In the genomic region with DNA sequence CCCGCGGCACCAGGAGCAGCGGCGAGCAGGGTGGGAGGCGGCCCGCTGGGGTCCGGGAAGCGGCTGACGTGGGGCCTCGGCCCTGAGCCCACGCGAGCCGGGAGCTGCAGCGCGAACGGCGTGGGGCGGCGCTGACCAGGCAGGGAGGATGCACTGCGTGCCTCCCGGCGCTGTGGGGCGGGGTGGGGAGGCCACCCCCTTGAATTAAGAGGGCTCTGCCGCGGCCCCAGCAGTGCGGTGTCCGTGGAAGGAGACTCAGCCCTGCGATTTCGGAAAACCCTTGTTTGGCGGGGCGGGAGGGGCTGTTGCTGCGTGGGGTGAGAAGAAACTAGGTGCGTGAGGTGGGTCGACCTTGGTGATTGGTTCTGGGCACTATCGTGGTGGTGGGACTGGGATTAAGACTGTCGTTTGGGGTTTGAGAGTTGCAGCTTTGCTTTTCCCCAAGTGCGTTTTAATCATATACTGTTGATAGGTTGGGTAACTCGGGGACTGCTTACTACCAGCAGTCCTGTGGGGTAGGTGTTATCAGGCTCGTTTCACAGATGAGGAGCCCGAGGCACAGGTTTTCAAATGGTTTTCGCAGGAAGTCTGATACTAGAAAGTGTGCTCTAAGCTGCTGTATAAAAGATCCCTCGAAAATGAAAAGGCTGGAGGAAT, we compare ENCODE assay signal across 8 cellular contexts. TPM values are rescaled to one million over a fixed set of nuclear protein-coding genes. Genes with fewer than 3 reads are reported as not detected.
DNase-seq lines count a peak whose midpoint lies in the region; ATAC-seq and TF ChIP-seq lines count a peak whose summit lies in the region.

No MANE protein-coding gene starts in this region.

- H3K79me2 ChIP-seq in PC-3 (ENCODE audit: low read length), result peaks cover 57% of the 10 kb centered on the region

- H3K36me3 ChIP-seq in PC-3 (ENCODE audit: low read depth, low read length) (no peaks in the 10 kb centered on the region), heart left ventricle (no peaks in the 10 kb centered on the region), sigmoid colon (no peaks in the 10 kb centered on the region)

- H3K27ac ChIP-seq in PC-3 (ENCODE audit: low read length) (peak overlapping the region; percentile 59), heart left ventricle (peak overlapping the region; percentile 93 to 100 (median 98)), sigmoid colon (peak overlapping the region; percentile 89 to 98 (median 97))

- DNase-seq in PC-3 (no peak), heart left ventricle (peak; percentile 33 to 76 (median 61)), sigmoid colon (peak; percentile 76), GF-D8 (lab: John Stamatoyannopoulos, UW) (no peak), NCI-H2029 (lab: John Stamatoyannopoulos, UW) (no peak)
- peak; percentile 52 for DNase-seq in activated naive CD4-positive, alpha-beta T cell treated with Interleukin-2 at 50 U/mL for 16 hours

- POLR2A ChIA-PET in PC-3 (lab: Charles Lee; ENCODE audit: unreplicated experiment), result interaction anchor here (0.5 to 0.7 kb wide), 2 partner anchors 42 to 1032 kb away, joined by 3 to 5 read pairs; no protein-coding TSS in a partner anchor

- no peak for TF ChIP-seq EP300 in sigmoid colon (IDR thresholded peaks at IDR 0.05)

- H3K4me1 ChIP-seq in PC-3 (ENCODE audit: insufficient read depth, low read length) (peaks cover 41% of the 10 kb centered on the region), heart left ventricle (peaks cover 9 to 60% (median 41%) of the 10 kb centered on the region in 12 donors), sigmoid colon (peaks cover 0 to 53% (median 50%) of the 10 kb centered on the region in 4 donors)

- peak overlapping the region; percentile 76 for H3K4me3 ChIP-seq in PC-3 (ENCODE audit: low read length)
- peak overlapping the region; percentile 74 to 99 (median 93) for H3K4me3 ChIP-seq in heart left ventricle
- peak overlapping the region; percentile 66 to 95 (median 76) for H3K4me3 ChIP-seq in sigmoid colon

- WGBS in heart left ventricle, 4 donors, result 0 to 2% (median 1%) methylated on average over 33 to 42 of the region's 42 CpGs
- 1% methylated on average over 42 of the region's 42 CpGs for WGBS in sigmoid colon, 2 donors

- peak overlapping the region; percentile 88 for H3K9ac ChIP-seq in PC-3 (ENCODE audit: low read length)

- ATAC-seq in GM18505 (IDR thresholded peaks at IDR 0.05; ENCODE audit: unreplicated experiment), result peak; percentile 31
- peak; percentile 28 for ATAC-seq in HG02763 (IDR thresholded peaks at IDR 0.05; ENCODE audit: unreplicated experiment)
- ATAC-seq in PC-3, result peak; percentile 14
- ATAC-seq in heart left ventricle, result peak; percentile 37 to 66 (median 51)

- TF ChIP-seq POLR2A in GM18505 (IDR thresholded peaks at IDR 0.05; ENCODE audit: borderline replicate concordance, extremely low read depth, insufficient read depth, insufficient read length), result no peak
- no peak for TF ChIP-seq POLR2A in heart left ventricle (IDR thresholded peaks at IDR 0.05)
- no peak for TF ChIP-seq POLR2A in sigmoid colon (IDR thresholded peaks at IDR 0.05)

- H2AFZ ChIP-seq in PC-3 (ENCODE audit: low read length), result no peak overlapping the region

- BruUV-seq in PC-3 (replicated peaks; lab: Mats Ljungman, UMichigan), result no TSS peak

- H3K9me2 ChIP-seq in PC-3 (replicated peaks; ENCODE audit: low read length), result no peaks in the 10 kb centered on the region

- peak overlapping the region; percentile 87 for H3K4me2 ChIP-seq in PC-3 (ENCODE audit: low read length)

- intact Hi-C loops in PC-3 (cut with micrococcal nuclease), result loop anchor here (1.0 kb wide), 1 partner anchor 171 kb away; no protein-coding TSS in a partner anchor
- intact Hi-C loops in heart left ventricle (cut with DNase I), result loop anchor here (1.0 to 10.0 kb wide), 12 partner anchors 41 to 169 kb away; no protein-coding TSS in a partner anchor
- intact Hi-C loops in sigmoid colon (cut with DNase I), result loop anchor here (2.0 to 5.0 kb wide), 5 partner anchors 17 to 204 kb away; a partner anchor contains a TSS

- H4K20me1 ChIP-seq in PC-3 (ENCODE audit: low read length), result peaks cover 48% of the 10 kb centered on the region

- H3F3A ChIP-seq in PC-3 (ENCODE audit: low read length, unreplicated experiment), result peaks cover 10% of the 10 kb centered on the region

- CTCF ChIA-PET in PC-3 (lab: Charles Lee), result interaction anchor here (0.7 to 1.6 kb wide), 9 partner anchors 14 to 171 kb away, joined by 4 to 13 read pairs (median 5); no protein-coding TSS in a partner anchor

- TF ChIP-seq CTCF in PC-3 (conservative IDR thresholded peaks at IDR 0.05; ENCODE audit: low read depth, low read length), result no peak
- peak in 2 of 12 donors; percentile 2 to 10 for TF ChIP-seq CTCF in heart left ventricle (IDR thresholded peaks at IDR 0.05)
- peak in 1 of 4 experiments; percentile 9 for TF ChIP-seq CTCF in sigmoid colon (IDR thresholded peaks at IDR 0.05)

- H3K9me3 ChIP-seq in PC-3 (ENCODE audit: low read length) (no peaks in the 10 kb centered on the region), heart left ventricle (no peaks in the 10 kb centered on the region), sigmoid colon (no peaks in the 10 kb centered on the region)

- H3K27me3 ChIP-seq in PC-3 (ENCODE audit: low read length) (no peaks in the 10 kb centered on the region), heart left ventricle (no peaks in the 10 kb centered on the region), sigmoid colon (no peaks in the 10 kb centered on the region)

RNA-seq across cellular contexts. Expression of a gene that starts 0.7 kb away (rescaled TPM):
- total RNA-seq in PC-3 (2014; rRNA removed) (216 and 236 TPM in 2 replicates), heart left ventricle (10 to 100 TPM; 44.5 to 56.8 (median 52.4) TPM), sigmoid colon (10 to 100 TPM; 44.0 to 75.7 (median 54.8) TPM)
- polyA plus RNA-seq in heart left ventricle (10 to 100 TPM; 12.0 to 30.8 TPM), sigmoid colon (10 to 100 TPM in 2 of 3 donors, 1 to 10 TPM in 1; 7.9 to 52.2 (median 16.8) TPM)

Comparison
In these comparisons a context has a peak if more than half of its experiments do, and no peak if none do; other contexts are left out.
1. DNase-seq: peak in activated naive CD4-positive, alpha-beta T cell treated with Interleukin-2 at 50 U/mL for 16 hours (single experiment), heart left ventricle (5 of 5) and sigmoid colon (single experiment); none in PC-3 (single experiment), GF-D8 (single experiment) and NCI-H2029 (single experiment).
2. Peak in every context shown above with its lines, with median percentiles within 50 percentile points of each other: ATAC-seq, H3K27ac ChIP-seq and H3K4me3 ChIP-seq.